Comparison of ENCODE assay signal across 22 cellular contexts in the genomic region with DNA sequence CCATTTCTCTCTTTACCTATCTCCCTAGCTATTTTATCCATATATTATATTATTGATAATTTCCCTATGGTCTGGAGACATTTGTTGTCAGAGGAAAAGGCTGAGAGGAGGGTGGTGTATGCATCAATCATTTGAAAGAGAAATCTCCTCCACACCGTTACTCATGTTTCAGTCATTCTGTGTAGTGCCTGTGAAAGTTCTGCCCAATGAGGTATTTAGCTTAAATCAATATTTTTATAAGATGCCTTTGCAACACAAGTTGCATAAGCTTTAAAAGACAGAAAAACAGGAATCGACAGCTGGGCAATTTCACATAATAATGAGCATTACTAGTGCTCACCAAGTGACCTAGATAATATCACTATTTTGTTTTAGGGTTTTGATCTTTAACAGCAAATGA.
"Had no signal": no experiment of that assay in that cellular context is flagged by ENCODE, and none has a peak within 500 bp of the region (broad histone marks: within the 10 kb centered on the region; RNA-seq: fewer than 3 reads in every experiment).

No MANE protein-coding gene starts in this region.

- H3K27me3 ChIP-seq: foreskin keratinocyte, right lobe of liver, stomach, transverse colon, uterus had no signal

- H3K27ac ChIP-seq: foreskin keratinocyte, right lobe of liver, stomach, transverse colon, uterus had no signal

- H3K9me3 ChIP-seq: right lobe of liver, transverse colon, uterus had no signal

- H3K4me3 ChIP-seq: right lobe of liver, smooth muscle cell, stomach, transverse colon, uterus had no signal

- H3K36me3 ChIP-seq: right lobe of liver, stomach, transverse colon, uterus had no signal

- ATAC-seq: activated CD4-positive, alpha-beta T cell treated with anti-CD3 and anti-CD28 coated beads for 36 hours; foreskin keratinocyte; naive thymus-derived CD4-positive, alpha-beta T cell; right lobe of liver; stimulated activated memory B cell treated with anti-CD40 and anti-IgM and Interleukin-4, amounts not matched to agents 10 μg/mL and 1 μg/mL and 100 μg/mL, for 72 hours had no signal

- H3K4me1 ChIP-seq: foreskin keratinocyte, right lobe of liver, stomach, uterus had no signal

- H3K4me2 ChIP-seq: smooth muscle cell had no signal

- DNase-seq: activated B cell treated with CpG ODN at 0.5 μM for 24 hours; activated CD4-positive, alpha-beta T cell treated with anti-CD3 and anti-CD28 coated beads for 36 hours; activated CD4-positive, alpha-beta T cell treated with anti-CD3 and anti-CD28 coated beads, Interleukin-2, amount 50 U/mL, for 4 hours; activated CD8-positive, alpha-beta memory T cell treated with anti-CD3 and anti-CD28 coated beads for 24 hours; activated CD8-positive, alpha-beta memory T cell treated with anti-CD3 and anti-CD28 coated beads, Interleukin-2, amount 50 U/mL, for 4 hours; activated naive CD4-positive, alpha-beta T cell treated with Interleukin-2 at 50 U/mL for 16 hours; activated naive CD8-positive, alpha-beta T cell treated with anti-CD3 and anti-CD28 coated beads for 36 hours; activated T-cell treated with anti-CD3 and anti-CD28 coated beads, Interleukin-2, amount 50 U/mL, for 24 hours; amniotic stem cell; erythroblast; foreskin keratinocyte; immature natural killer cell; naive thymus-derived CD4-positive, alpha-beta T cell; occipital lobe; right lobe of liver; stimulated activated CD4-positive, alpha-beta T cell treated with anti-CD3 and anti-CD28 coated beads, Interleukin-15, amount 100 ng/mL, for 24 hours; stomach; T1000; transverse colon; uterus had no signal
